ENCODE assay signal across 8 cellular contexts in the genomic region with DNA sequence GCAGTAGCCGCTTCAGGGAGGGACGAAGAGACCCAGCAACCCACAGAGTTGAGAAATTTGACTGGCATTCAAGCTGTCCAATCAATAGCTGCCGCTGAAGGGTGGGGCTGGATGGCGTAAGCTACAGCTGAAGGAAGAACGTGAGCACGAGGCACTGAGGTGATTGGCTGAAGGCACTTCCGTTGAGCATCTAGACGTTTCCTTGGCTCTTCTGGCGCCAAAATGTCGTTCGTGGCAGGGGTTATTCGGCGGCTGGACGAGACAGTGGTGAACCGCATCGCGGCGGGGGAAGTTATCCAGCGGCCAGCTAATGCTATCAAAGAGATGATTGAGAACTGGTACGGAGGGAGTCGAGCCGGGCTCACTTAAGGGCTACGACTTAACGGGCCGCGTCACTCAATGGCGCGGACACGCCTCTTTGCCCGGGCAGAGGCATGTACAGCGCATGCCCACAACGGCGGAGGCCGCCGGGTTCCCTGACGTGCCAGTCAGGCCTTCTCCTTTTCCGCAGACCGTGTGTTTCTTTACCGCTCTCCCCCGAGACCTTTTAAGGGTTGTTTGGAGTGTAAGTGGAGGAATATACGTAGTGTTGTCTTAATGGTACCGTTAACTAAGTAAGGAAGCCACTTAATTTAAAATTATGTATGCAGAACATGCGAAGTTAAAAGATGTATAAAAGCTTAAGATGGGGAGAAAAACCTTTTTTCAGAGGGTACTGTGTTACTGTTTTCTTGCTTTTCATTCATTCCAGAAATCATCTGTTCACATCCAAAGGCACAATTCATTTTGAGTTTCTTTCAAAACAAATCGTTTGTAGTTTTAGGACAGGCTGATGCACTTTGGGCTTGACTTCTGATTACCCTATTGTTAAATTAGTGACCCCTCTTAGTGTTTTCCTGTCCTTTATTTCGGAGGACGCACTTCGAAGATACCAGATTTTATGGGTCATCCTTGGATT. TPM values are rescaled to one million over a fixed set of nuclear protein-coding genes. Genes with fewer than 3 reads are reported as not detected.
DNase-seq lines count a peak whose midpoint lies in the region; ATAC-seq and TF ChIP-seq lines count a peak whose summit lies in the region.

A gene (plus strand): TSS at position 193 of the 958 bp plus-strand sequence. CDS start 30 bp downstream, at position 223.

- no peak within 1 kb of the TSS for H3K4me3 Mint-ChIP-seq in neural crest cell

- peak; percentile 100 for DNase-seq in CMK (ENCODE audit: low read depth)
- peak; percentile 89 for DNase-seq in activated T-cell treated with anti-CD3 and anti-CD28 coated beads for 48 hours (ENCODE audit: low read depth)
- DNase-seq in fibroblast of pulmonary artery (ENCODE audit: low read depth): peak; percentile 100
- DNase-seq in neural crest cell (ENCODE audit: low read depth, low spot score): peak; percentile 99
- no peak for DNase-seq in NCI-H774 (lab: John Stamatoyannopoulos, UW)

- H3K27me3 Mint-ChIP-seq in neural crest cell (ENCODE audit: low read depth): no peaks in the 10 kb centered on the region

- peak within 1 kb of the TSS; percentile 90 for H3K4me3 ChIP-seq in fibroblast of pulmonary artery (replicated peaks; ENCODE audit: low read depth, low read length)

- peaks cover 28% of the 10 kb centered on the region for H3K4me1 Mint-ChIP-seq in neural crest cell

- peak; percentile 90 for ATAC-seq in GM21529 (IDR thresholded peaks at IDR 0.05; ENCODE audit: unreplicated experiment)

- H3K36me3 Mint-ChIP-seq in neural crest cell (ENCODE audit: low read depth): peaks cover 13% of the 10 kb centered on the region

- H3K27ac Mint-ChIP-seq in neural crest cell (ENCODE audit: unreplicated experiment): no peak within 1 kb of the TSS

- TF ChIP-seq EP300 in Ishikawa (IDR thresholded peaks at IDR 0.05; ENCODE audit: borderline replicate concordance): no peak

- H3K9me3 Mint-ChIP-seq in neural crest cell: no peaks in the 10 kb centered on the region

- no peak for TF ChIP-seq RAD21 in Ishikawa (IDR thresholded peaks at IDR 0.05; ENCODE audit: low read depth)

- TF ChIP-seq CTCF in fibroblast of pulmonary artery (IDR thresholded peaks at IDR 0.05; ENCODE audit: low read length, missing control alignments): no peak
- no peak for TF ChIP-seq CTCF in neural crest cell (conservative IDR thresholded peaks at IDR 0.05)
- no peak for TF ChIP-seq CTCF in subcutaneous adipose tissue (IDR thresholded peaks at IDR 0.05; ENCODE audit: low read depth)

TF ChIP-seq in Ishikawa, 13 proteins besides CTCF, POLR2A, EP300 and RAD21:
- TF ChIP-seq, protein P1, sequence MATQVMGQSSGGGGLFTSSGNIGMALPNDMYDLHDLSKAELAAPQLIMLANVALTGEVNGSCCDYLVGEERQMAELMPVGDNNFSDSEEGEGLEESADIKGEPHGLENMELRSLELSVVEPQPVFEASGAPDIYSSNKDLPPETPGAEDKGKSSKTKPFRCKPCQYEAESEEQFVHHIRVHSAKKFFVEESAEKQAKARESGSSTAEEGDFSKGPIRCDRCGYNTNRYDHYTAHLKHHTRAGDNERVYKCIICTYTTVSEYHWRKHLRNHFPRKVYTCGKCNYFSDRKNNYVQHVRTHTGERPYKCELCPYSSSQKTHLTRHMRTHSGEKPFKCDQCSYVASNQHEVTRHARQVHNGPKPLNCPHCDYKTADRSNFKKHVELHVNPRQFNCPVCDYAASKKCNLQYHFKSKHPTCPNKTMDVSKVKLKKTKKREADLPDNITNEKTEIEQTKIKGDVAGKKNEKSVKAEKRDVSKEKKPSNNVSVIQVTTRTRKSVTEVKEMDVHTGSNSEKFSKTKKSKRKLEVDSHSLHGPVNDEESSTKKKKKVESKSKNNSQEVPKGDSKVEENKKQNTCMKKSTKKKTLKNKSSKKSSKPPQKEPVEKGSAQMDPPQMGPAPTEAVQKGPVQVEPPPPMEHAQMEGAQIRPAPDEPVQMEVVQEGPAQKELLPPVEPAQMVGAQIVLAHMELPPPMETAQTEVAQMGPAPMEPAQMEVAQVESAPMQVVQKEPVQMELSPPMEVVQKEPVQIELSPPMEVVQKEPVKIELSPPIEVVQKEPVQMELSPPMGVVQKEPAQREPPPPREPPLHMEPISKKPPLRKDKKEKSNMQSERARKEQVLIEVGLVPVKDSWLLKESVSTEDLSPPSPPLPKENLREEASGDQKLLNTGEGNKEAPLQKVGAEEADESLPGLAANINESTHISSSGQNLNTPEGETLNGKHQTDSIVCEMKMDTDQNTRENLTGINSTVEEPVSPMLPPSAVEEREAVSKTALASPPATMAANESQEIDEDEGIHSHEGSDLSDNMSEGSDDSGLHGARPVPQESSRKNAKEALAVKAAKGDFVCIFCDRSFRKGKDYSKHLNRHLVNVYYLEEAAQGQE (IDR thresholded peaks at IDR 0.05; ENCODE audit: low read depth): no peak
- TF ChIP-seq TEAD4 (IDR thresholded peaks at IDR 0.05) (0 out of 2 replicates have a peak, but pooled peaks have one; percentile 7), TCF12 (IDR thresholded peaks at IDR 0.05; ENCODE audit: low read depth) (no peak), CEBPB (IDR thresholded peaks at IDR 0.05) (peak; percentile 78), CREB1 (IDR thresholded peaks at IDR 0.05; ENCODE audit: low read depth) (peak; percentile 91), TAF1 (IDR thresholded peaks at IDR 0.05; ENCODE audit: low read depth) (peak; percentile 84), ZBTB7A (IDR thresholded peaks at IDR 0.05; ENCODE audit: low read depth) (no peak), EGR1 (IDR thresholded peaks at IDR 0.05) (peak; percentile 31; the same call in 1 of the 2 replicates), FOXM1 (IDR thresholded peaks at IDR 0.05; ENCODE audit: borderline replicate concordance, low read depth) (0 out of 2 replicates have a peak, but pooled peaks have one; percentile 9), YY1 (IDR thresholded peaks at IDR 0.05; ENCODE audit: low read depth) (peak; percentile 89), NFIC (IDR thresholded peaks at IDR 0.05) (no peak)
- TF ChIP-seq, protein P2, sequence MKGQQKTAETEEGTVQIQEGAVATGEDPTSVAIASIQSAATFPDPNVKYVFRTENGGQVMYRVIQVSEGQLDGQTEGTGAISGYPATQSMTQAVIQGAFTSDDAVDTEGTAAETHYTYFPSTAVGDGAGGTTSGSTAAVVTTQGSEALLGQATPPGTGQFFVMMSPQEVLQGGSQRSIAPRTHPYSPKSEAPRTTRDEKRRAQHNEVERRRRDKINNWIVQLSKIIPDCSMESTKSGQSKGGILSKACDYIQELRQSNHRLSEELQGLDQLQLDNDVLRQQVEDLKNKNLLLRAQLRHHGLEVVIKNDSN (IDR thresholded peaks at IDR 0.05): peak; percentile 64; the same call in 1 of the 2 replicates
- TF ChIP-seq, protein P3, sequence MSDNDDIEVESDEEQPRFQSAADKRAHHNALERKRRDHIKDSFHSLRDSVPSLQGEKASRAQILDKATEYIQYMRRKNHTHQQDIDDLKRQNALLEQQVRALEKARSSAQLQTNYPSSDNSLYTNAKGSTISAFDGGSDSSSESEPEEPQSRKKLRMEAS (IDR thresholded peaks at IDR 0.05): peak; percentile 93
TF ChIP-seq in Ishikawa: peak in this region for 9.

RNA-seq across cellular contexts. Expression of the gene that starts here (rescaled TPM):
- total RNA-seq in neural crest cell (62.7 and 63.6 TPM in 2 replicates), subcutaneous adipose tissue (10 to 100 TPM; 25.0 to 46.1 (median 33.3) TPM)
